8 cellular contexts compared by ENCODE assay signal in genomic region chr9:113111065-113111951, GRCh38. TPM values are rescaled to one million over a fixed set of nuclear protein-coding genes. Genes with fewer than 3 reads are reported as not detected.
DNase-seq lines count a peak whose midpoint lies in the region; ATAC-seq and TF ChIP-seq lines count a peak whose summit lies in the region.
"Not testable (repeated sequence)": the region's sequence is repeated elsewhere in the genome, so short reads cannot be mapped to it uniquely, and the experiment has no call there.

No MANE protein-coding gene starts in this region.

- POLR2A ChIA-PET in CD4-positive, alpha-beta T cell (lab: Charles Lee); activated CD8-positive, alpha-beta T cell treated with anti-CD3 and anti-CD28 coated beads for 36 hours (lab: Charles Lee): not testable (repeated sequence)

- H3K27ac ChIP-seq in CD4-positive, alpha-beta T cell (ENCODE audit: low read depth, low read length): not testable (repeated sequence)

- intact Hi-C loops in CD4-positive, alpha-beta T cell (cut with DNase I, micrococcal nuclease): loop anchor here in 1 of 2 experiments (5.0 kb wide), 1 partner anchor 546 kb away; no protein-coding TSS in a partner anchor
- intact Hi-C loops in activated CD8-positive, alpha-beta T cell treated with anti-CD3 and anti-CD28 coated beads for 36 hours (cut with micrococcal nuclease): loop anchor here (5.0 kb wide), 1 partner anchor 189 kb away; no protein-coding TSS in a partner anchor

- not testable (repeated sequence) for H3K9me3 ChIP-seq in CD4-positive, alpha-beta T cell (ENCODE audit: control insufficient read depth, low read length)

- peaks cover 10% of the 10 kb centered on the region for H3K27me3 Mint-ChIP-seq in CD4-positive, alpha-beta T cell
- not testable (repeated sequence) for H3K27me3 Mint-ChIP-seq in activated CD8-positive, alpha-beta T cell treated with anti-CD3 and anti-CD28 coated beads for 36 hours; endothelial cell (ENCODE audit: unreplicated experiment)

- TF ChIP-seq CTCF in CD4-positive, alpha-beta T cell (IDR thresholded peaks at IDR 0.05): not testable (repeated sequence)
- peak; percentile 32; the same call in 1 of the 2 replicates for TF ChIP-seq CTCF in LNCaP clone FGC (IDR thresholded peaks at IDR 0.05; ENCODE audit: control insufficient read depth, extremely low read depth, insufficient read depth)
- peak; percentile 49 for TF ChIP-seq CTCF in activated CD8-positive, alpha-beta T cell treated with anti-CD3 and anti-CD28 coated beads for 36 hours (IDR thresholded peaks at IDR 0.05)
- TF ChIP-seq CTCF in endothelial cell (IDR thresholded peaks at IDR 0.05; ENCODE audit: unreplicated experiment): peak; percentile 23

- not testable (repeated sequence) for H3K36me3 Mint-ChIP-seq in CD4-positive, alpha-beta T cell (ENCODE audit: low read depth); activated CD8-positive, alpha-beta T cell treated with anti-CD3 and anti-CD28 coated beads for 36 hours (ENCODE audit: low read depth); endothelial cell (ENCODE audit: low read depth, unreplicated experiment)

- not testable (repeated sequence) for H3K27me3 ChIP-seq in CD4-positive, alpha-beta T cell (ENCODE audit: control insufficient read depth, insufficient read depth, low read length)

- CTCF ChIA-PET in CD4-positive, alpha-beta T cell (lab: Charles Lee): interaction anchor here (0.9 to 1.6 kb wide), 3 partner anchors 80 to 548 kb away, joined by 3 to 5 read pairs (median 4); no protein-coding TSS in a partner anchor
- CTCF ChIA-PET in activated CD8-positive, alpha-beta T cell treated with anti-CD3 and anti-CD28 coated beads for 36 hours (lab: Charles Lee): interaction anchor here (0.7 to 2.4 kb wide), 32 partner anchors 11 to 732 kb away, joined by 3 to 28 read pairs (median 4); partner anchors contain the start of genes FKBP15, HSDL2, SLC31A1 and SLC31A2

- not testable (repeated sequence) for DNase-seq in CD4-positive, alpha-beta T cell; LNCaP clone FGC (ENCODE audit: low read depth); endothelial cell (ENCODE audit: low spot score); stimulated activated naive CD8-positive, alpha-beta T cell treated with anti-CD3 and anti-CD28 coated beads, Interleukin-15, Interleukin-2, amounts not matched to agents 100 U/mL and 50 U/mL, for 24 hours
- DNase-seq in activated CD8-positive, alpha-beta T cell treated with anti-CD3 and anti-CD28 coated beads for 36 hours: peak; percentile 3
- peak; percentile 33 for DNase-seq in medulla oblongata (ENCODE audit: extremely low spot score)

- not testable (repeated sequence) for H3K4me3 ChIP-seq in LNCaP clone FGC (ENCODE audit: low read depth, low read length)

- not testable (repeated sequence) for H3K4me1 Mint-ChIP-seq in CD4-positive, alpha-beta T cell (ENCODE audit: low read depth); activated CD8-positive, alpha-beta T cell treated with anti-CD3 and anti-CD28 coated beads for 36 hours (ENCODE audit: low read depth); endothelial cell (ENCODE audit: unreplicated experiment)

- not testable (repeated sequence) for H3K4me3 Mint-ChIP-seq in CD4-positive, alpha-beta T cell; activated CD8-positive, alpha-beta T cell treated with anti-CD3 and anti-CD28 coated beads for 36 hours; endothelial cell (ENCODE audit: unreplicated experiment)

- H3K9me3 Mint-ChIP-seq in CD4-positive, alpha-beta T cell; activated CD8-positive, alpha-beta T cell treated with anti-CD3 and anti-CD28 coated beads for 36 hours; endothelial cell (ENCODE audit: unreplicated experiment): not testable (repeated sequence)

- ATAC-seq in CD4-positive, alpha-beta T cell (ENCODE audit: poor library complexity): peak; percentile 74
- ATAC-seq in GM19328 (IDR thresholded peaks at IDR 0.05; ENCODE audit: unreplicated experiment) (peak; percentile 59), HG02798 (IDR thresholded peaks at IDR 0.05; ENCODE audit: poor library complexity, unreplicated experiment) (peak; percentile 82)
- ATAC-seq in activated CD8-positive, alpha-beta T cell treated with anti-CD3 and anti-CD28 coated beads for 36 hours: peak; percentile 83
- peak; percentile 59 for ATAC-seq in stimulated activated naive CD8-positive, alpha-beta T cell treated with anti-CD3 and anti-CD28 coated beads, Interleukin-15, Interleukin-2, amounts not matched to agents 100 U/mL and 50 U/mL, for 24 hours

- H3K27ac Mint-ChIP-seq in CD4-positive, alpha-beta T cell; activated CD8-positive, alpha-beta T cell treated with anti-CD3 and anti-CD28 coated beads for 36 hours; endothelial cell (ENCODE audit: unreplicated experiment): not testable (repeated sequence)

RNA-seq across cellular contexts. Expression of gene SLC31A2, which starts 39.5 kb away (rescaled TPM):
- 1 to 10 TPM; 4.8 to 5.4 TPM for total RNA-seq in CD4-positive, alpha-beta T cell
- total RNA-seq in activated CD8-positive, alpha-beta T cell treated with anti-CD3 and anti-CD28 coated beads for 36 hours: 1 to 10 TPM; 1.6 to 3.4 TPM
- 2.1 TPM for total RNA-seq in endothelial cell (ENCODE audit: unreplicated experiment)

RNA-seq across cellular contexts. Expression of gene ZFP37, which starts 54.8 kb away (rescaled TPM):
- under 1 TPM; 0.39 to 0.55 TPM for total RNA-seq in CD4-positive, alpha-beta T cell
- total RNA-seq in activated CD8-positive, alpha-beta T cell treated with anti-CD3 and anti-CD28 coated beads for 36 hours: 1 to 10 TPM; 1.3 to 1.4 TPM
- total RNA-seq in endothelial cell (ENCODE audit: unreplicated experiment): 4.2 TPM
